Comparison of ENCODE assay signal across 1 cellular context in the genomic region with DNA sequence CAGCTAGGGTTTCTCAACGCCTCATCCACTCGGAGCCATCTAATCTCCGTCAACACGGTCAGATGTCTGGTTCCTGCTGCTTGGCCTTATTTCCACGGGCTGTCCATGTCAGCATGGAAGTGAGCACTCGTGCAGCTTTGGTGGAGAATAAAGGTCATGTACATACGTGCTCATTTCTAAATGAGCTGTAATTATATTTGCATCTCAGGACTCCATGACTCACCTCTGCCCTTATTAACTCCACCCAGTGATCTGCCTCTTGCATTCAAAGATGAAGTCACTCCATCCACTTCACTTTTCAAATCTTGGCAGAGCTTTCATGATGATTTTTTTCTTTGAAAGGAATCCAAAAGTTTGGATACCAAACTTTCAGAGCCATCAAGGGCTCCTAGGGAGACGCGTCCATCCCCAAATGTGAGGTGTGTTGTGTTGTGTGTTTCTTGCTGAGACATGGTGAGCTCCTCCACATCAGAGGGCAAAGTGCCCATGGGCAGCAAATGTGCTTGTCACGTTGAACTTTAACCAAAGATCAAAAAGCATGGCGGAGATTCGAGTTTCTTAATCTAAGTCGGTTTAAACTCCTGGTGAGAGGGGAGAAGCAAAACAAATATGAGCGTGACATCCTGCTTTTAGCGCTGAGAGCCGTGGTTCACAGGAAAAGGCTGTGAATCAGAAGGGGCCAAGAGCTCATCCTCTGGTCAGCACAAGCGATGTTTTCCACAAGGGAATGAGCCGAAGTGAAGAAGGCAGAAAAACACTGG.
A peak's percentile ranks its signal among the peaks of the same experiment; 100 is the strongest.
TF ChIP-seq lines count a peak whose summit lies in the region.

No MANE protein-coding gene starts in this region.

TF ChIP-seq in HepG2, 621 proteins besides CTCF, POLR2A, EP300 and RAD21 (continued from another document and continues in another):
- TF ChIP-seq, protein P1, sequence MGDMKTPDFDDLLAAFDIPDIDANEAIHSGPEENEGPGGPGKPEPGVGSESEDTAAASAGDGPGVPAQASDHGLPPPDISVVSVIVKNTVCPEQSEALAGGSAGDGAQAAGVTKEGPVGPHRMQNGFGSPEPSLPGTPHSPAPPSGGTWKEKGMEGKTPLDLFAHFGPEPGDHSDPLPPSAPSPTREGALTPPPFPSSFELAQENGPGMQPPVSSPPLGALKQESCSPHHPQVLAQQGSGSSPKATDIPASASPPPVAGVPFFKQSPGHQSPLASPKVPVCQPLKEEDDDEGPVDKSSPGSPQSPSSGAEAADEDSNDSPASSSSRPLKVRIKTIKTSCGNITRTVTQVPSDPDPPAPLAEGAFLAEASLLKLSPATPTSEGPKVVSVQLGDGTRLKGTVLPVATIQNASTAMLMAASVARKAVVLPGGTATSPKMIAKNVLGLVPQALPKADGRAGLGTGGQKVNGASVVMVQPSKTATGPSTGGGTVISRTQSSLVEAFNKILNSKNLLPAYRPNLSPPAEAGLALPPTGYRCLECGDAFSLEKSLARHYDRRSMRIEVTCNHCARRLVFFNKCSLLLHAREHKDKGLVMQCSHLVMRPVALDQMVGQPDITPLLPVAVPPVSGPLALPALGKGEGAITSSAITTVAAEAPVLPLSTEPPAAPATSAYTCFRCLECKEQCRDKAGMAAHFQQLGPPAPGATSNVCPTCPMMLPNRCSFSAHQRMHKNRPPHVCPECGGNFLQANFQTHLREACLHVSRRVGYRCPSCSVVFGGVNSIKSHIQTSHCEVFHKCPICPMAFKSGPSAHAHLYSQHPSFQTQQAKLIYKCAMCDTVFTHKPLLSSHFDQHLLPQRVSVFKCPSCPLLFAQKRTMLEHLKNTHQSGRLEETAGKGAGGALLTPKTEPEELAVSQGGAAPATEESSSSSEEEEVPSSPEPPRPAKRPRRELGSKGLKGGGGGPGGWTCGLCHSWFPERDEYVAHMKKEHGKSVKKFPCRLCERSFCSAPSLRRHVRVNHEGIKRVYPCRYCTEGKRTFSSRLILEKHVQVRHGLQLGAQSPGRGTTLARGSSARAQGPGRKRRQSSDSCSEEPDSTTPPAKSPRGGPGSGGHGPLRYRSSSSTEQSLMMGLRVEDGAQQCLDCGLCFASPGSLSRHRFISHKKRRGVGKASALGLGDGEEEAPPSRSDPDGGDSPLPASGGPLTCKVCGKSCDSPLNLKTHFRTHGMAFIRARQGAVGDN (CRISPR knock-in tag; IDR thresholded peaks at IDR 0.05) = no peak
- TF ChIP-seq KDM5A (IDR thresholded peaks at IDR 0.05; ENCODE audit: borderline replicate concordance, low read length) (no peak), SALL2 (CRISPR knock-in tag; IDR thresholded peaks at IDR 0.05) (no peak), POLR2AphosphoS5 (IDR thresholded peaks at IDR 0.05; ENCODE audit: low read depth, low read length) (peak; percentile 22; the same call in 1 of the 2 replicates), HOXA7 (CRISPR knock-in tag; IDR thresholded peaks at IDR 0.05) (no peak), KDM6A (CRISPR knock-in tag; IDR thresholded peaks at IDR 0.05; ENCODE audit: low read depth) (peak; percentile 77; the same call in 1 of the 2 replicates), NPAS2 (CRISPR knock-in tag; IDR thresholded peaks at IDR 0.05; ENCODE audit: borderline replicate concordance) (no peak), PRMT3 (CRISPR knock-in tag; IDR thresholded peaks at IDR 0.05; ENCODE audit: borderline replicate concordance, low read depth) (no peak), ZNF205 (CRISPR knock-in tag; IDR thresholded peaks at IDR 0.05) (0 out of 2 replicates have a peak, but pooled peaks have one; percentile 47), CC2D1A (CRISPR knock-in tag; IDR thresholded peaks at IDR 0.05) (no peak), EEA1 (CRISPR knock-in tag; IDR thresholded peaks at IDR 0.05; ENCODE audit: borderline replicate concordance) (no peak), FOXM1 (CRISPR knock-in tag; IDR thresholded peaks at IDR 0.05) (no peak), NR1H2 (CRISPR knock-in tag; IDR thresholded peaks at IDR 0.05; ENCODE audit: borderline replicate concordance, low read depth) (no peak), SOX5 (CRISPR knock-in tag; IDR thresholded peaks at IDR 0.05; ENCODE audit: borderline replicate concordance) (peak; percentile 69; the same call in 1 of the 2 replicates), ZNF841 (CRISPR knock-in tag; IDR thresholded peaks at IDR 0.05; ENCODE audit: borderline replicate concordance) (no peak), SIN3A (IDR thresholded peaks at IDR 0.05; ENCODE audit: borderline replicate concordance, low read depth, low read length) (no peak), ZFYVE20 (CRISPR knock-in tag; IDR thresholded peaks at IDR 0.05; ENCODE audit: borderline replicate concordance, low read depth) (no peak), ZNF773 (CRISPR knock-in tag; IDR thresholded peaks at IDR 0.05; ENCODE audit: borderline replicate concordance) (no peak), MIER3 (CRISPR knock-in tag; IDR thresholded peaks at IDR 0.05; ENCODE audit: borderline replicate concordance) (peak; percentile 81; the same call in 1 of the 2 replicates), MTA3 (CRISPR knock-in tag; IDR thresholded peaks at IDR 0.05) (no peak), ZNF350 (CRISPR knock-in tag; IDR thresholded peaks at IDR 0.05; ENCODE audit: borderline replicate concordance, low read depth) (no peak), TMF1 (CRISPR knock-in tag; IDR thresholded peaks at IDR 0.05; ENCODE audit: low read depth) (0 out of 2 replicates have a peak, but pooled peaks have one; percentile 12), ZNF788 (CRISPR knock-in tag; IDR thresholded peaks at IDR 0.05; ENCODE audit: borderline replicate concordance) (peak; percentile 55; the same call in 1 of the 2 replicates), SP2 (CRISPR knock-in tag; IDR thresholded peaks at IDR 0.05) (no peak), ZNF558 (CRISPR knock-in tag; IDR thresholded peaks at IDR 0.05; ENCODE audit: borderline replicate concordance) (no peak), RARA (CRISPR knock-in tag; IDR thresholded peaks at IDR 0.05) (peak; percentile 80), KDM5B (CRISPR knock-in tag; IDR thresholded peaks at IDR 0.05; ENCODE audit: borderline replicate concordance) (no peak), ZNF772 (CRISPR knock-in tag; IDR thresholded peaks at IDR 0.05) (no peak), FOXO1 (CRISPR knock-in tag; IDR thresholded peaks at IDR 0.05) (peak; percentile 73; the same call in 1 of the 2 replicates)
- TF ChIP-seq, protein P2, sequence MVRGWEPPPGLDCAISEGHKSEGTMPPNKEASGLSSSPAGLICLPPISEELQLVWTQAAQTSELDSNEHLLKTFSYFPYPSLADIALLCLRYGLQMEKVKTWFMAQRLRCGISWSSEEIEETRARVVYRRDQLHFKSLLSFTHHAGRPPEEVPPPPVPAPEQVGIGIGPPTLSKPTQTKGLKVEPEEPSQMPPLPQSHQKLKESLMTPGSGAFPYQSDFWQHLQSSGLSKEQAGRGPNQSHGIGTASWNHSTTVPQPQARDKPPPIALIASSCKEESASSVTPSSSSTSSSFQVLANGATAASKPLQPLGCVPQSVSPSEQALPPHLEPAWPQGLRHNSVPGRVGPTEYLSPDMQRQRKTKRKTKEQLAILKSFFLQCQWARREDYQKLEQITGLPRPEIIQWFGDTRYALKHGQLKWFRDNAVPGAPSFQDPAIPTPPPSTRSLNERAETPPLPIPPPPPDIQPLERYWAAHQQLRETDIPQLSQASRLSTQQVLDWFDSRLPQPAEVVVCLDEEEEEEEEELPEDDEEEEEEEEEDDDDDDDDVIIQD (CRISPR knock-in tag; IDR thresholded peaks at IDR 0.05; ENCODE audit: low read depth) = peak; percentile 75
- TF ChIP-seq, protein P3, sequence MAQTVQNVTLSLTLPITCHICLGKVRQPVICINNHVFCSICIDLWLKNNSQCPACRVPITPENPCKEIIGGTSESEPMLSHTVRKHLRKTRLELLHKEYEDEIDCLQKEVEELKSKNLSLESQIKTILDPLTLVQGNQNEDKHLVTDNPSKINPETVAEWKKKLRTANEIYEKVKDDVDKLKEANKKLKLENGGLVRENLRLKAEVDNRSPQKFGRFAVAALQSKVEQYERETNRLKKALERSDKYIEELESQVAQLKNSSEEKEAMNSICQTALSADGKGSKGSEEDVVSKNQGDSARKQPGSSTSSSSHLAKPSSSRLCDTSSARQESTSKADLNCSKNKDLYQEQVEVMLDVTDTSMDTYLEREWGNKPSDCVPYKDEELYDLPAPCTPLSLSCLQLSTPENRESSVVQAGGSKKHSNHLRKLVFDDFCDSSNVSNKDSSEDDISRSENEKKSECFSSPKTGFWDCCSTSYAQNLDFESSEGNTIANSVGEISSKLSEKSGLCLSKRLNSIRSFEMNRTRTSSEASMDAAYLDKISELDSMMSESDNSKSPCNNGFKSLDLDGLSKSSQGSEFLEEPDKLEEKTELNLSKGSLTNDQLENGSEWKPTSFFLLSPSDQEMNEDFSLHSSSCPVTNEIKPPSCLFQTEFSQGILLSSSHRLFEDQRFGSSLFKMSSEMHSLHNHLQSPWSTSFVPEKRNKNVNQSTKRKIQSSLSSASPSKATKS (CRISPR knock-in tag; IDR thresholded peaks at IDR 0.05) = no peak
- TF ChIP-seq, protein P4, sequence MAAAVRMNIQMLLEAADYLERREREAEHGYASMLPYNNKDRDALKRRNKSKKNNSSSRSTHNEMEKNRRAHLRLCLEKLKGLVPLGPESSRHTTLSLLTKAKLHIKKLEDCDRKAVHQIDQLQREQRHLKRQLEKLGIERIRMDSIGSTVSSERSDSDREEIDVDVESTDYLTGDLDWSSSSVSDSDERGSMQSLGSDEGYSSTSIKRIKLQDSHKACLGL (CRISPR knock-in tag; IDR thresholded peaks at IDR 0.05) = no peak
- TF ChIP-seq, protein P5, sequence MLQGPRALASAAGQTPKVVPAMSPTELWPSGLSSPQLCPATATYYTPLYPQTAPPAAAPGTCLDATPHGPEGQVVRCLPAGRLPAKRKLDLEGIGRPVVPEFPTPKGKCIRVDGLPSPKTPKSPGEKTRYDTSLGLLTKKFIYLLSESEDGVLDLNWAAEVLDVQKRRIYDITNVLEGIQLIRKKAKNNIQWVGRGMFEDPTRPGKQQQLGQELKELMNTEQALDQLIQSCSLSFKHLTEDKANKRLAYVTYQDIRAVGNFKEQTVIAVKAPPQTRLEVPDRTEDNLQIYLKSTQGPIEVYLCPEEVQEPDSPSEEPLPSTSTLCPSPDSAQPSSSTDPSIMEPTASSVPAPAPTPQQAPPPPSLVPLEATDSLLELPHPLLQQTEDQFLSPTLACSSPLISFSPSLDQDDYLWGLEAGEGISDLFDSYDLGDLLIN (CRISPR knock-in tag; IDR thresholded peaks at IDR 0.05; ENCODE audit: borderline replicate concordance) = no peak
- TF ChIP-seq, protein P6, sequence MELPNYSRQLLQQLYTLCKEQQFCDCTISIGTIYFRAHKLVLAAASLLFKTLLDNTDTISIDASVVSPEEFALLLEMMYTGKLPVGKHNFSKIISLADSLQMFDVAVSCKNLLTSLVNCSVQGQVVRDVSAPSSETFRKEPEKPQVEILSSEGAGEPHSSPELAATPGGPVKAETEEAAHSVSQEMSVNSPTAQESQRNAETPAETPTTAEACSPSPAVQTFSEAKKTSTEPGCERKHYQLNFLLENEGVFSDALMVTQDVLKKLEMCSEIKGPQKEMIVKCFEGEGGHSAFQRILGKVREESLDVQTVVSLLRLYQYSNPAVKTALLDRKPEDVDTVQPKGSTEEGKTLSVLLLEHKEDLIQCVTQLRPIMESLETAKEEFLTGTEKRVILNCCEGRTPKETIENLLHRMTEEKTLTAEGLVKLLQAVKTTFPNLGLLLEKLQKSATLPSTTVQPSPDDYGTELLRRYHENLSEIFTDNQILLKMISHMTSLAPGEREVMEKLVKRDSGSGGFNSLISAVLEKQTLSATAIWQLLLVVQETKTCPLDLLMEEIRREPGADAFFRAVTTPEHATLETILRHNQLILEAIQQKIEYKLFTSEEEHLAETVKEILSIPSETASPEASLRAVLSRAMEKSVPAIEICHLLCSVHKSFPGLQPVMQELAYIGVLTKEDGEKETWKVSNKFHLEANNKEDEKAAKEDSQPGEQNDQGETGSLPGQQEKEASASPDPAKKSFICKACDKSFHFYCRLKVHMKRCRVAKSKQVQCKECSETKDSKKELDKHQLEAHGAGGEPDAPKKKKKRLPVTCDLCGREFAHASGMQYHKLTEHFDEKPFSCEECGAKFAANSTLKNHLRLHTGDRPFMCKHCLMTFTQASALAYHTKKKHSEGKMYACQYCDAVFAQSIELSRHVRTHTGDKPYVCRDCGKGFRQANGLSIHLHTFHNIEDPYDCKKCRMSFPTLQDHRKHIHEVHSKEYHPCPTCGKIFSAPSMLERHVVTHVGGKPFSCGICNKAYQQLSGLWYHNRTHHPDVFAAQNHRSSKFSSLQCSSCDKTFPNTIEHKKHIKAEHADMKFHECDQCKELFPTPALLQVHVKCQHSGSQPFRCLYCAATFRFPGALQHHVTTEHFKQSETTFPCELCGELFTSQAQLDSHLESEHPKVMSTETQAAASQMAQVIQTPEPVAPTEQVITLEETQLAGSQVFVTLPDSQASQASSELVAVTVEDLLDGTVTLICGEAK (IDR thresholded peaks at IDR 0.05) = no peak
- TF ChIP-seq, protein P6 (CRISPR knock-in tag; IDR thresholded peaks at IDR 0.05) = no peak
- TF ChIP-seq, protein P7, sequence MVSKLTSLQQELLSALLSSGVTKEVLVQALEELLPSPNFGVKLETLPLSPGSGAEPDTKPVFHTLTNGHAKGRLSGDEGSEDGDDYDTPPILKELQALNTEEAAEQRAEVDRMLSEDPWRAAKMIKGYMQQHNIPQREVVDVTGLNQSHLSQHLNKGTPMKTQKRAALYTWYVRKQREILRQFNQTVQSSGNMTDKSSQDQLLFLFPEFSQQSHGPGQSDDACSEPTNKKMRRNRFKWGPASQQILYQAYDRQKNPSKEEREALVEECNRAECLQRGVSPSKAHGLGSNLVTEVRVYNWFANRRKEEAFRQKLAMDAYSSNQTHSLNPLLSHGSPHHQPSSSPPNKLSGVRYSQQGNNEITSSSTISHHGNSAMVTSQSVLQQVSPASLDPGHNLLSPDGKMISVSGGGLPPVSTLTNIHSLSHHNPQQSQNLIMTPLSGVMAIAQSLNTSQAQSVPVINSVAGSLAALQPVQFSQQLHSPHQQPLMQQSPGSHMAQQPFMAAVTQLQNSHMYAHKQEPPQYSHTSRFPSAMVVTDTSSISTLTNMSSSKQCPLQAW (CRISPR knock-in tag; IDR thresholded peaks at IDR 0.05) = peak; percentile 85
